2 cellular contexts compared by ENCODE assay signal in genomic region chr10:71972746-71973695, GRCh38.
TF ChIP-seq lines count a peak whose summit lies in the region.

No MANE protein-coding gene starts in this region.

TF ChIP-seq in IMR-90, 13 proteins besides CTCF, POLR2A, EP300 and RAD21 (continued from another document):
- TF ChIP-seq RFX5 (IDR thresholded peaks at IDR 0.05; ENCODE audit: low read depth, low read length) (no peak), NFE2L2 (IDR thresholded peaks at IDR 0.05; ENCODE audit: low read depth, low read length) (no peak)
TF ChIP-seq in IMR-90: peak in this region for 0.

TF ChIP-seq in SK-N-SH, 30 proteins besides CTCF, POLR2A, EP300 and RAD21:
- TF ChIP-seq REST (IDR thresholded peaks at IDR 0.05; ENCODE audit: low read depth, low read length) (no peak), IRF3 (IDR thresholded peaks at IDR 0.05; ENCODE audit: low read depth, low read length) (no peak), MEF2A (IDR thresholded peaks at IDR 0.05; ENCODE audit: borderline replicate concordance, low read depth) (no peak), GABPA (IDR thresholded peaks at IDR 0.05; ENCODE audit: low read depth) (no peak), PBX3 (IDR thresholded peaks at IDR 0.05) (no peak), MAX (IDR thresholded peaks at IDR 0.05; ENCODE audit: low read depth) (no peak), USF1 (IDR thresholded peaks at IDR 0.05; ENCODE audit: borderline replicate concordance, low read depth) (no peak), TEAD4 (IDR thresholded peaks at IDR 0.05; ENCODE audit: borderline replicate concordance, insufficient read depth) (no peak), TAF1 (IDR thresholded peaks at IDR 0.05; ENCODE audit: borderline replicate concordance, low read depth, low read length) (no peak), CHD2 (IDR thresholded peaks at IDR 0.05; ENCODE audit: low read length, partially characterized antibody) (no peak), MXI1 (IDR thresholded peaks at IDR 0.05; ENCODE audit: low read depth, low read length) (no peak), ELF1 (IDR thresholded peaks at IDR 0.05) (no peak), SIN3A (IDR thresholded peaks at IDR 0.05; ENCODE audit: borderline replicate concordance, low read depth, low read length) (no peak), RFX5 (IDR thresholded peaks at IDR 0.05; ENCODE audit: low read length) (no peak), TCF12 (IDR thresholded peaks at IDR 0.05) (no peak), FOXM1 (IDR thresholded peaks at IDR 0.05; ENCODE audit: low read depth) (no peak)
TF ChIP-seq in SK-N-SH: peak in this region for 0.
